Comparison of ENCODE assay signal across 21 cellular contexts in genomic region chr17:27389542-27390140, GRCh38.
DNase-seq lines count a peak whose midpoint lies in the region; ATAC-seq lines count a peak whose summit lies in the region.
"Had no signal": no experiment of that assay in that cellular context is flagged by ENCODE, and none has a peak within 500 bp of the region (broad histone marks: within the 10 kb centered on the region; RNA-seq: fewer than 3 reads in every experiment).

No MANE protein-coding gene starts in this region.

- peak overlapping the region in 9 of 11 experiments; percentile 20 to 64 (median 40); a peak in 12 of 22 replicates for H3K4me2 ChIP-seq in BLaER1 treated with 17β-estradiol and CSF1 and Interleukin-3, amounts not matched to agents 10 nM and 100 nM

- no peaks in the 10 kb centered on the region for H3K27me3 ChIP-seq in BLaER1 treated with 17β-estradiol and CSF1 and Interleukin-3, amounts not matched to agents 10 nM and 100 nM
- H3K27me3 ChIP-seq: MG63 had no signal

- no peaks in the 10 kb centered on the region for H3K9me3 Mint-ChIP-seq in activated naive CD4-positive, alpha-beta T cell treated with anti-CD3 and anti-CD28 coated beads, Interleukin-2, amount 50 U/mL, for 24 hours
- no peaks in the 10 kb centered on the region for H3K9me3 Mint-ChIP-seq in activated naive CD4-positive, alpha-beta T cell treated with anti-CD3 and anti-CD28 coated beads for 36 hours
- H3K9me3 Mint-ChIP-seq: CD4-positive, CD25-positive, alpha-beta regulatory T cell had no signal

- no peak overlapping the region for H3K4me3 ChIP-seq in BLaER1 treated with 17β-estradiol and CSF1 and Interleukin-3, amounts not matched to agents 10 nM and 100 nM
- H3K4me3 ChIP-seq: MG63 had no signal

- no peak overlapping the region for H3K9ac ChIP-seq in BLaER1 treated with 17β-estradiol and CSF1 and Interleukin-3, amounts not matched to agents 10 nM and 100 nM

- H3K4me1 Mint-ChIP-seq in activated naive CD4-positive, alpha-beta T cell treated with anti-CD3 and anti-CD28 coated beads, Interleukin-2, amount 50 U/mL, for 24 hours = peaks cover 6% of the 10 kb centered on the region
- peaks cover 8% of the 10 kb centered on the region for H3K4me1 Mint-ChIP-seq in activated naive CD4-positive, alpha-beta T cell treated with anti-CD3 and anti-CD28 coated beads for 36 hours (ENCODE audit: low read depth)

- intact Hi-C loops in activated naive CD4-positive, alpha-beta T cell treated with anti-CD3 and anti-CD28 coated beads for 36 hours (cut with micrococcal nuclease) = loop anchor here (5.0 kb wide), 1 partner anchor 153 kb away; no protein-coding TSS in a partner anchor
- intact Hi-C loops in sciatic nerve (cut with DNase I) = no loop called here

- CTCF ChIA-PET in activated naive CD4-positive, alpha-beta T cell treated with anti-CD3 and anti-CD28 coated beads for 36 hours (lab: Charles Lee) = interaction anchor here (0.7 kb wide), 1 partner anchor 9 kb away, joined by 3 read pairs; no protein-coding TSS in a partner anchor

- no peaks in the 10 kb centered on the region for H3K36me3 Mint-ChIP-seq in activated naive CD4-positive, alpha-beta T cell treated with anti-CD3 and anti-CD28 coated beads, Interleukin-2, amount 50 U/mL, for 24 hours
- no peaks in the 10 kb centered on the region for H3K36me3 Mint-ChIP-seq in activated naive CD4-positive, alpha-beta T cell treated with anti-CD3 and anti-CD28 coated beads for 36 hours (ENCODE audit: low read depth)
- H3K36me3 Mint-ChIP-seq: CD4-positive, CD25-positive, alpha-beta regulatory T cell had no signal

- ATAC-seq in sciatic nerve = no peak
- ATAC-seq in GM19023 (IDR thresholded peaks at IDR 0.05; ENCODE audit: unreplicated experiment) = no peak
- ATAC-seq: Right ventricle myocardium inferior had no signal

- peaks cover 7 to 23% (median 15%) of the 10 kb centered on the region in 10 experiments; a peak in 18 of 20 replicates for H3K4me1 ChIP-seq in BLaER1 treated with 17β-estradiol and CSF1 and Interleukin-3, amounts not matched to agents 10 nM and 100 nM

- DNase-seq in activated naive CD4-positive, alpha-beta T cell treated with anti-CD3 and anti-CD28 coated beads for 36 hours = no peak
- peak; percentile 46 for DNase-seq in islet precursor cell
- peak; percentile 31 for DNase-seq in sciatic nerve (ENCODE audit: low spot score)
- no peak for DNase-seq in NCI-H345 (lab: John Stamatoyannopoulos, UW)
- DNase-seq in HCEC 1CT = no peak
- DNase-seq: CD4-positive, CD25-positive, alpha-beta regulatory T cell; EL; GF-D8; Kasumi-1; MG63; NCI-H1048; NCI-H1417 treated with DMSO at 0.1 percent for 48 hours; NCI-H187; NCI-H446 treated with DMSO at 0.1 percent for 48 hours; NCI-H526 treated with DMSO at 0.1 percent for 48 hours; OCI-M1 had no signal

- H3K27ac ChIP-seq in BLaER1 treated with 17β-estradiol and CSF1 and Interleukin-3, amounts not matched to agents 10 nM and 100 nM = 0 out of 22 replicates have a peak overlapping the region, but pooled peaks of 1 of the 11 experiments have one; percentile 7

- H3K36me3 ChIP-seq in BLaER1 treated with 17β-estradiol and CSF1 and Interleukin-3, amounts not matched to agents 10 nM and 100 nM = no peaks in the 10 kb centered on the region
- H3K36me3 ChIP-seq: MG63 had no signal

- H3K27ac Mint-ChIP-seq in activated naive CD4-positive, alpha-beta T cell treated with anti-CD3 and anti-CD28 coated beads, Interleukin-2, amount 50 U/mL, for 24 hours = peak overlapping the region; percentile 10
- no peak overlapping the region for H3K27ac Mint-ChIP-seq in activated naive CD4-positive, alpha-beta T cell treated with anti-CD3 and anti-CD28 coated beads for 36 hours
- H3K27ac Mint-ChIP-seq: B cell had no signal

- no peaks in the 10 kb centered on the region for H4K20me1 ChIP-seq in BLaER1 treated with 17β-estradiol and CSF1 and Interleukin-3, amounts not matched to agents 10 nM and 100 nM

- H3K4me3 Mint-ChIP-seq in activated naive CD4-positive, alpha-beta T cell treated with anti-CD3 and anti-CD28 coated beads, Interleukin-2, amount 50 U/mL, for 24 hours = no peak overlapping the region
- H3K4me3 Mint-ChIP-seq in activated naive CD4-positive, alpha-beta T cell treated with anti-CD3 and anti-CD28 coated beads for 36 hours = no peak overlapping the region
- H3K4me3 Mint-ChIP-seq: B cell had no signal

- no peaks in the 10 kb centered on the region for H3K27me3 Mint-ChIP-seq in activated naive CD4-positive, alpha-beta T cell treated with anti-CD3 and anti-CD28 coated beads, Interleukin-2, amount 50 U/mL, for 24 hours
- H3K27me3 Mint-ChIP-seq in activated naive CD4-positive, alpha-beta T cell treated with anti-CD3 and anti-CD28 coated beads for 36 hours (ENCODE audit: low read depth) = peaks cover 5% of the 10 kb centered on the region

- H3K9me3 ChIP-seq in BLaER1 treated with 17β-estradiol and CSF1 and Interleukin-3, amounts not matched to agents 10 nM and 100 nM (replicated peaks in 1 of 11) = peaks cover 0 to 23% (median 8%) of the 10 kb centered on the region in 11 experiments; a peak in 16 of 22 replicates
- H3K9me3 ChIP-seq: MG63 had no signal

Comparison
In these comparisons a context has a peak if more than half of its experiments do, and no peak if none do; other contexts are left out.
1. DNase-seq: peak in islet precursor cell (single experiment) and sciatic nerve (single experiment); none in activated naive CD4-positive, alpha-beta T cell treated with anti-CD3 and anti-CD28 coated beads for 36 hours (single experiment), NCI-H345 (single experiment) and HCEC 1CT (single experiment).